ENCODE assay signal across 16 cellular contexts in the genomic region with DNA sequence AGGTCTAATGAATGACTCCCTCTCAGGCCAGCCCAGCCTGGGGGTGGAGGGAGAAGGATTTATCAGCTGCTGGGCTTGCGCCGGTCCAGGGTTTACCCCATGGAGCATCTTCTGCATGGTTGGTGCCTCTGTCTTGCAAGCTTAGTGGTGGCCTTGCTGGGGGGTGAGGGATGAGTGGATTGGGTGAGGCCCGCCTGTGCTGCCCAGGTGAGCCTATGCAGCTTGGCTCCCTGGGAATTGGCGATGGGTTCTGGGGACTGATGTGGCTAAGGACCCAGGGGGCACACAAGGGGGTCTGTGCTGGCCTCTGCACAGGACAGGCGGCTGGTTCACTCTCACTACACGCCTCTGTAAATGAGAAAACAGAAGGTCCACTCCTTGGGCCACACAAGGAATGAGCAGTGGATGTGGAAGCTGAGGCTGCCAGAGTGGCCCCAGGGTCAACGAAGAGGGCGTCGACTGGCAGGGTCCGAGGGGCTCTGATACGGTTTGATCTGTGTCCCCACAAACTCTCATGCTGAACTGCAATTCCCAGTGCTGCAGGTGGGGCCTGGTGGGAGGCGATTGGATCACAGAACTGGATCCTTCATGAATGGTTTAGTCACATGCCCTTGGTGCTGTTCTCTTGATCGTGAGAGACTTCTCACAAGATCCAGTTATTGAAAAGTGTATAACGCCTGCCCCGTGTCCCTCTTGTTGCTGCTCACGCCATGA.
DNase-seq lines count a peak whose midpoint lies in the region; ATAC-seq and TF ChIP-seq lines count a peak whose summit lies in the region.
"Had no signal": no experiment of that assay in that cellular context is flagged by ENCODE, and none has a peak within 500 bp of the region (broad histone marks: within the 10 kb centered on the region; RNA-seq: fewer than 3 reads in every experiment).

No MANE protein-coding gene starts in this region.

- H3K27me3 ChIP-seq in DND-41 (ENCODE audit: insufficient read depth, low read length, poor library complexity): no peaks in the 10 kb centered on the region
- H3K27me3 ChIP-seq: BLaER1 treated with 17β-estradiol and CSF1 and Interleukin-3, amounts not matched to agents 10 nM and 100 nM had no signal

- H2AFZ ChIP-seq in DND-41 (ENCODE audit: low read depth, low read length): no peak overlapping the region
- H2AFZ ChIP-seq: GM23338 had no signal

- peak overlapping the region; percentile 61 for H3K9ac ChIP-seq in DND-41 (ENCODE audit: low read depth, low read length)
- H3K9ac ChIP-seq: BLaER1 treated with 17β-estradiol and CSF1 and Interleukin-3, amounts not matched to agents 10 nM and 100 nM had no signal

- ATAC-seq in DND-41 (ENCODE audit: insufficient read depth, low read depth) (no peak), GM19455 (IDR thresholded peaks at IDR 0.05; ENCODE audit: unreplicated experiment) (no peak)
- ATAC-seq: CD8-positive, alpha-beta T cell; GM23338 had no signal

- DNase-seq in activated naive CD4-positive, alpha-beta T cell treated with anti-CD3 and anti-CD28 coated beads, Interleukin-2, amount 10 ng/mL, durations not matched to agents 7 days and 5 days: peak; percentile 8
- no peak for DNase-seq in activated naive CD4-positive, alpha-beta T cell treated with anti-CD3 and anti-CD28 coated beads, Interleukin-2, amount 50 U/mL, for 16 hours
- DNase-seq in DND-41: peak; percentile 28
- peak; percentile 31 for DNase-seq in posterior vena cava (ENCODE audit: low spot score)
- no peak for DNase-seq in COR-L47 (lab: John Stamatoyannopoulos, UW)
- DNase-seq in inferior parietal cortex (ENCODE audit: extremely low spot score): no peak
- DNase-seq: CD8-positive, alpha-beta T cell; DMS 273 treated with DMSO at 0.1 percent for 48 hours; DMS53; HCEC 1CT; IMR-90 had no signal

- H3K9me3 Mint-ChIP-seq in activated naive CD4-positive, alpha-beta T cell treated with anti-CD3 and anti-CD28 coated beads, Interleukin-2, amount 10 ng/mL, durations not matched to agents 7 days and 5 days: no peaks in the 10 kb centered on the region
- H3K9me3 Mint-ChIP-seq: CD8-positive, alpha-beta T cell; GM23338 had no signal

- H3K36me3 Mint-ChIP-seq in activated naive CD4-positive, alpha-beta T cell treated with anti-CD3 and anti-CD28 coated beads, Interleukin-2, amount 10 ng/mL, durations not matched to agents 7 days and 5 days: no peaks in the 10 kb centered on the region
- H3K36me3 Mint-ChIP-seq: CD8-positive, alpha-beta T cell had no signal

- peak overlapping the region in 1 of 2 experiments; percentile 15; a peak in 2 of 4 replicates for H3K4me3 ChIP-seq in DND-41 (ENCODE audit: low read depth in 1 of 2, low read length in 2 of 2)
- H3K4me3 ChIP-seq: BLaER1 treated with 17β-estradiol and CSF1 and Interleukin-3, amounts not matched to agents 10 nM and 100 nM; GM23338 had no signal

- TF ChIP-seq CTCF in DND-41 (IDR thresholded peaks at IDR 0.05; ENCODE audit: borderline replicate concordance, extremely low read depth, low read length, poor library complexity, severe bottlenecking): no peak

- H3K4me2 ChIP-seq in DND-41 (ENCODE audit: insufficient read depth, low read length): peak overlapping the region; percentile 52
- H3K4me2 ChIP-seq: GM23338 had no signal

- H3K4me1 Mint-ChIP-seq in activated naive CD4-positive, alpha-beta T cell treated with anti-CD3 and anti-CD28 coated beads, Interleukin-2, amount 10 ng/mL, durations not matched to agents 7 days and 5 days: peaks cover 33% of the 10 kb centered on the region
- H3K4me1 Mint-ChIP-seq: B cell, GM23338 had no signal

- H3K36me3 ChIP-seq in DND-41 (ENCODE audit: insufficient read depth, low read length) (no peaks in the 10 kb centered on the region), KOPT-K1 (ENCODE audit: insufficient read depth, low read length) (no peaks in the 10 kb centered on the region)
- H3K36me3 ChIP-seq: BLaER1 treated with 17β-estradiol and CSF1 and Interleukin-3, amounts not matched to agents 10 nM and 100 nM had no signal

- H3K27ac ChIP-seq in DND-41 (ENCODE audit: low read length) (peak overlapping the region; percentile 96), KOPT-K1 (ENCODE audit: low read depth, low read length, poor library complexity, severe bottlenecking) (peak overlapping the region; percentile 95)
- H3K27ac ChIP-seq: BLaER1 treated with 17β-estradiol and CSF1 and Interleukin-3, amounts not matched to agents 10 nM and 100 nM had no signal

- peaks cover 12% of the 10 kb centered on the region for H3K79me2 ChIP-seq in DND-41 (ENCODE audit: insufficient read depth, low read length)

- intact Hi-C loops in posterior vena cava (cut with DNase I): no loop called here

- H3K27me3 Mint-ChIP-seq in activated naive CD4-positive, alpha-beta T cell treated with anti-CD3 and anti-CD28 coated beads, Interleukin-2, amount 10 ng/mL, durations not matched to agents 7 days and 5 days: peaks cover 40% of the 10 kb centered on the region

- no peak overlapping the region for H3K4me3 Mint-ChIP-seq in activated naive CD4-positive, alpha-beta T cell treated with anti-CD3 and anti-CD28 coated beads, Interleukin-2, amount 10 ng/mL, durations not matched to agents 7 days and 5 days
- H3K4me3 Mint-ChIP-seq: B cell; CD8-positive, alpha-beta T cell; GM23338 had no signal

- H4K20me1 ChIP-seq in DND-41 (ENCODE audit: insufficient read depth, low read length): no peaks in the 10 kb centered on the region
- H4K20me1 ChIP-seq: BLaER1 treated with 17β-estradiol and CSF1 and Interleukin-3, amounts not matched to agents 10 nM and 100 nM had no signal

- H3K4me1 ChIP-seq in DND-41 (ENCODE audit: insufficient read depth, low read length): peaks cover 100% of the 10 kb centered on the region

- no peak overlapping the region for H3K27ac Mint-ChIP-seq in activated naive CD4-positive, alpha-beta T cell treated with anti-CD3 and anti-CD28 coated beads, Interleukin-2, amount 10 ng/mL, durations not matched to agents 7 days and 5 days
- H3K27ac Mint-ChIP-seq: B cell; CD8-positive, alpha-beta T cell; GM23338 had no signal

- H3K9me3 ChIP-seq in DND-41 (ENCODE audit: insufficient read depth, low read length, severe bottlenecking) (no peaks in the 10 kb centered on the region), KOPT-K1 (ENCODE audit: insufficient read depth, low read length, poor library complexity, severe bottlenecking) (no peaks in the 10 kb centered on the region)
- H3K9me3 ChIP-seq: BLaER1 treated with 17β-estradiol and CSF1 and Interleukin-3, amounts not matched to agents 10 nM and 100 nM had no signal

- CTCF ChIA-PET in activated naive CD4-positive, alpha-beta T cell treated with anti-CD3 and anti-CD28 coated beads, Interleukin-2, amount 10 ng/mL, durations not matched to agents 7 days and 5 days (lab: Charles Lee): no interaction called here

Comparison
In these comparisons a context has a peak if more than half of its experiments do, and no peak if none do; other contexts are left out.
1. DNase-seq: peak in activated naive CD4-positive, alpha-beta T cell treated with anti-CD3 and anti-CD28 coated beads, Interleukin-2, amount 10 ng/mL, durations not matched to agents 7 days and 5 days (single experiment), DND-41 (single experiment) and posterior vena cava (single experiment); none in activated naive CD4-positive, alpha-beta T cell treated with anti-CD3 and anti-CD28 coated beads, Interleukin-2, amount 50 U/mL, for 16 hours (single experiment), COR-L47 (single experiment) and inferior parietal cortex (single experiment).